Comparison of ENCODE assay signal across 17 cellular contexts in the genomic region with DNA sequence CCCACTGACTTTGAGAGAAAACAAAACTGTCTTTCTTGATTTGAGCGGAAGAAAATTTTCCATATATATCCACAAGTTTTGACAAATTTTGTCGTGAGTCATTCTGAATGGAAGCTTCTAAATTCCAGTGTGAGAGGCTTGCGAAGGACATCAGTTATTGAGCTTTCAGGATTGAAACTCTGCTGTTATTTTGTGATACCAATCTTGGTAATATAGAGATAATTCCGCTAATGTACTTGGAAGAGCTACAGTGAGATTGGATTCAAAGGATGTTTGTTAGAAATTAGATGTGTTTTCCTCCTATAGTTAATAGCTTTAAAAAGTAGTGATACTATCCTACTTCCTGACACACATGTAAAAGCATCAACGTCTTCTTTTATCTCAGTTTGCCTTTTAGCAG.
A peak's percentile ranks its signal among the peaks of the same experiment; 100 is the strongest.
DNase-seq lines count a peak whose midpoint lies in the region; ATAC-seq and TF ChIP-seq lines count a peak whose summit lies in the region.
"Had no signal": no experiment of that assay in that cellular context is flagged by ENCODE, and none has a peak within 500 bp of the region (broad histone marks: within the 10 kb centered on the region; RNA-seq: fewer than 3 reads in every experiment).

No MANE protein-coding gene starts in this region.

- peaks cover 3% of the 10 kb centered on the region; the same call in 1 of the 2 replicates for H3K9me2 ChIP-seq in GM23338 (ENCODE audit: insufficient read depth)

- no peak for TF ChIP-seq CTCF in GM23338 (conservative IDR thresholded peaks at IDR 0.05; ENCODE audit: low read depth in 2 of 2)

- H3K4me1 ChIP-seq in GM23338 (ENCODE audit: insufficient read depth) = no peaks in the 10 kb centered on the region

- H3K9me3 Mint-ChIP-seq in GM23338 = no peaks in the 10 kb centered on the region
- H3K9me3 Mint-ChIP-seq: CD8-positive, alpha-beta T cell had no signal

- H3K9me3 ChIP-seq in SK-N-MC (ENCODE audit: low read depth, low read length) = no peaks in the 10 kb centered on the region

- H3K27ac Mint-ChIP-seq in GM23338 = no peak overlapping the region
- H3K27ac Mint-ChIP-seq: CD4-positive, CD25-positive, alpha-beta regulatory T cell; CD8-positive, alpha-beta T cell; H9 had no signal

- H3K36me3 Mint-ChIP-seq in GM23338 (ENCODE audit: low read depth) = no peaks in the 10 kb centered on the region
- H3K36me3 Mint-ChIP-seq: CD4-positive, CD25-positive, alpha-beta regulatory T cell; CD8-positive, alpha-beta T cell had no signal

- DNase-seq in GM23338 (ENCODE audit: low spot score) (no peak), SK-N-MC (ENCODE audit: low read depth, low spot score) (no peak), amniotic epithelial cell (ENCODE audit: low read depth) (peak; percentile 2), SW 1271 (lab: John Stamatoyannopoulos, UW) (no peak), DMS53 treated with DMSO at 0.1 percent for 48 hours (lab: John Stamatoyannopoulos, UW; ENCODE audit: unreplicated experiment) (no peak), DMS79 (lab: John Stamatoyannopoulos, UW) (no peak)
- DNase-seq: CD8-positive, alpha-beta T cell; DMS 273 treated with DMSO at 0.1 percent for 48 hours; DMS53; GF-D8; GM23248; H9 had no signal

- no peaks in the 10 kb centered on the region for H3K79me2 ChIP-seq in GM23338 (replicated peaks; ENCODE audit: insufficient read depth)

- no peaks in the 10 kb centered on the region for H4K20me1 ChIP-seq in GM23338 (replicated peaks; ENCODE audit: insufficient read depth)
- H4K20me1 ChIP-seq: BLaER1 had no signal

- ATAC-seq in GM23338 = no peak
- no peak for ATAC-seq in GM21515 (IDR thresholded peaks at IDR 0.05; ENCODE audit: unreplicated experiment)
- ATAC-seq: CD8-positive, alpha-beta T cell; HCT116 had no signal

- H2AFZ ChIP-seq in GM23338 = peak overlapping the region; percentile 19; the same call in 1 of the 2 replicates
- H2AFZ ChIP-seq: GM23248 had no signal

- H3F3A ChIP-seq in GM23338 (replicated peaks; ENCODE audit: low read depth) = no peaks in the 10 kb centered on the region

- no peak overlapping the region for H3K4me2 ChIP-seq in GM23338

- H3K36me3 ChIP-seq in GM23338 (ENCODE audit: insufficient read depth) (no peaks in the 10 kb centered on the region), SK-N-MC (ENCODE audit: insufficient read depth, low read length) (no peaks in the 10 kb centered on the region)
- H3K36me3 ChIP-seq: BLaER1 had no signal

- H3K27me3 Mint-ChIP-seq in GM23338 (ENCODE audit: insufficient read depth, low read depth, poor library complexity) = no peaks in the 10 kb centered on the region

- H3K9ac ChIP-seq in SK-N-MC (ENCODE audit: insufficient read length) = no peak overlapping the region
- H3K9ac ChIP-seq: BLaER1, GM23248 had no signal

- no peak overlapping the region for H3K4me3 ChIP-seq in GM23338
- peak overlapping the region; percentile 51 for H3K4me3 ChIP-seq in SK-N-MC
- H3K4me3 ChIP-seq: BLaER1, GM23248 had no signal

- no peaks in the 10 kb centered on the region for H3K4me1 Mint-ChIP-seq in GM23338

- no peaks in the 10 kb centered on the region for H3K27me3 ChIP-seq in GM23338 (ENCODE audit: insufficient read depth)
- H3K27me3 ChIP-seq: BLaER1 had no signal

- no peak overlapping the region for H3K4me3 Mint-ChIP-seq in GM23338
- H3K4me3 Mint-ChIP-seq: CD8-positive, alpha-beta T cell; H9 had no signal

- H3K27ac ChIP-seq in GM23338 (ENCODE audit: low read depth) (no peak overlapping the region), SK-N-MC (peak overlapping the region; percentile 40; the same call in 1 of the 2 replicates)
- H3K27ac ChIP-seq: BLaER1, C4-2B, GM23248 had no signal

TF ChIP-seq in GM23338, 12 proteins besides CTCF, POLR2A, EP300 and RAD21:
- TF ChIP-seq ZNF331 (CRISPR knock-in tag; IDR thresholded peaks at IDR 0.05; ENCODE audit: low read depth) = no peak
